8 cellular contexts compared by ENCODE assay signal in the genomic region with DNA sequence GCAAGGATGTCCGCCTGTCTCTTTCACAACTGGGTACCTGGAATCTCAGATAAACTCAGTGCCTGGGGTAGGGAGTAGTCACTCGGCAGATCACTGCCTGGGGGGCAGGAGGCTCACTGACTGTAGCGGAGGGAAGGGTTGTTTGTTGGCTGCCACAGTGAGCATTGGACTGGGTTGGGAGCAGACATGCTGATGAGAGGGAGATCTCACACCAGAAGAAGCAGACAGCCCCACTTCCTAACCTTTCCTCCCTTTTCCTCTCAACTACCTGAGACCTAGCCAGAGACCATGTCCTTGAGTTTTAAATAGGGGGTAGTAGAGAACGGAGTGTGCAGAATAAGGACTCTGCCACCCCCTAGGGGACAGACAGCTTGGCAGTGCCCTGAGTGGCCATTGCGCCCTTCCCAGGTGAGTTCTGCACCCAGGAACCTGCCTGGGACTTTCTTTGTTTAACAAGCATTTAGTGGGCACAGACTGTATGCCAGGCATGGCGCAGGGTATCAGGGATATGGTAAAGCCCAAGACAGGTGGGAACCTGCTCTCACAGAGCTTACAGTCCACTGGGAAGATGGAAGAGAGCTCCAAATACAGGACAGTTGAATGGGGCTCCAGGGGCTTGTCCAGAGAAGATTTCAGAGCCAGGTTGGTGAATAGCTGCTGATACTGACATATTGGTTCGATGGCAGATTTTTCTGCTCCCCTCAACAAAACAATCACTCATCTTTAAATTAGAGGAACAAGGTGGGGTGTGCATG.
DNase-seq lines count a peak whose midpoint lies in the region; ATAC-seq, FAIRE-seq and TF ChIP-seq lines count a peak whose summit lies in the region.

No MANE protein-coding gene starts in this region.

- TF ChIP-seq EP300 in Ishikawa (IDR thresholded peaks at IDR 0.05; ENCODE audit: borderline replicate concordance): no peak

- H3K4me3 Mint-ChIP-seq in CD4-positive, alpha-beta memory T cell: peak overlapping the region in 6 of 8 donors; percentile 17 to 60 (median 42)
- no peak overlapping the region for H3K4me3 Mint-ChIP-seq in activated CD8-positive, alpha-beta T cell treated with anti-CD3 and anti-CD28 coated beads for 36 hours

- H3K27me3 Mint-ChIP-seq in CD4-positive, alpha-beta memory T cell: no peaks in the 10 kb centered on the region
- no peaks in the 10 kb centered on the region for H3K27me3 Mint-ChIP-seq in activated CD8-positive, alpha-beta T cell treated with anti-CD3 and anti-CD28 coated beads for 36 hours

- no peaks in the 10 kb centered on the region for H3K27me3 ChIP-seq in CD4-positive, alpha-beta memory T cell (ENCODE audit: insufficient read depth, low read length)
- H3K27me3 ChIP-seq in hepatocyte (no peaks in the 10 kb centered on the region), small intestine (ENCODE audit: control insufficient read depth in 2 of 2, insufficient read depth in 2 of 2, low read length in 2 of 2) (no peaks in the 10 kb centered on the region)

- no peak overlapping the region for H3K4me3 ChIP-seq in CD4-positive, alpha-beta memory T cell (ENCODE audit: low read length in 2 of 2)
- H3K4me3 ChIP-seq in hepatocyte (no peak overlapping the region), small intestine (ENCODE audit: low read depth in 1 of 2, low read length in 2 of 2) (no peak overlapping the region)

- FAIRE-seq in small intestine (lab: Jason Lieb, UNC): no peak

- H3K27ac Mint-ChIP-seq in CD4-positive, alpha-beta memory T cell: peak overlapping the region in 3 of 7 donors; percentile 53 to 90 (median 79)
- H3K27ac Mint-ChIP-seq in activated CD8-positive, alpha-beta T cell treated with anti-CD3 and anti-CD28 coated beads for 36 hours: no peak overlapping the region

- intact Hi-C loops in CD4-positive, alpha-beta memory T cell (cut with micrococcal nuclease): loop anchor here (1.0 to 5.0 kb wide), 2 partner anchors 103 to 144 kb away; no protein-coding TSS in a partner anchor
- intact Hi-C loops in activated CD8-positive, alpha-beta T cell treated with anti-CD3 and anti-CD28 coated beads for 36 hours (cut with micrococcal nuclease): no loop called here

- H3K4me1 Mint-ChIP-seq in CD4-positive, alpha-beta memory T cell: peaks cover 60 to 92% (median 77%) of the 10 kb centered on the region in 4 donors
- H3K4me1 Mint-ChIP-seq in activated CD8-positive, alpha-beta T cell treated with anti-CD3 and anti-CD28 coated beads for 36 hours (ENCODE audit: low read depth): peaks cover 54% of the 10 kb centered on the region

- H3K9me2 ChIP-seq in hepatocyte (replicated peaks; ENCODE audit: insufficient read depth): no peaks in the 10 kb centered on the region

- CTCF ChIA-PET in CD4-positive, alpha-beta memory T cell (lab: Charles Lee; ENCODE audit: partially characterized antibody): interaction anchor here (1.0 to 10.5 kb wide), 12 partner anchors 11 to 274 kb away, joined by 3 to 106 read pairs (median 8); partner anchors contain the start of gene ZBTB16
- CTCF ChIA-PET in activated CD8-positive, alpha-beta T cell treated with anti-CD3 and anti-CD28 coated beads for 36 hours (lab: Charles Lee): interaction anchor here (0.9 to 6.7 kb wide), 11 partner anchors 8 to 186 kb away, joined by 3 to 58 read pairs (median 3); no protein-coding TSS in a partner anchor

- no peak overlapping the region for H2AFZ ChIP-seq in hepatocyte

- peaks cover 51% of the 10 kb centered on the region for H3K79me2 ChIP-seq in hepatocyte

- peak overlapping the region; percentile 62 for H3K4me2 ChIP-seq in hepatocyte

- H3K9me3 Mint-ChIP-seq in CD4-positive, alpha-beta memory T cell: peaks cover 0 to 1% (median 0%) of the 10 kb centered on the region in 8 donors
- H3K9me3 Mint-ChIP-seq in activated CD8-positive, alpha-beta T cell treated with anti-CD3 and anti-CD28 coated beads for 36 hours: no peaks in the 10 kb centered on the region

- DNase-seq in CD4-positive, alpha-beta memory T cell: no peak
- DNase-seq in activated CD8-positive, alpha-beta T cell treated with anti-CD3 and anti-CD28 coated beads for 36 hours: peak; percentile 55
- DNase-seq in hepatocyte (ENCODE audit: low spot score) (peak; percentile 46), small intestine (peak; percentile 80)

- no peaks in the 10 kb centered on the region for H4K20me1 ChIP-seq in hepatocyte (ENCODE audit: insufficient read depth, poor library complexity, severe bottlenecking)

- WGBS in hepatocyte (ENCODE audit: low lambda C conversion rate, missing lambda C conversion rate): 72% methylated on average over 7 of the region's 7 CpGs
- 51 to 75% (median 68%) methylated on average over 7 of the region's 7 CpGs for WGBS in small intestine, 3 donors

- POLR2A ChIA-PET in CD4-positive, alpha-beta memory T cell (lab: Charles Lee; ENCODE audit: partially characterized antibody): interaction anchor here (0.7 to 12.9 kb wide), 4 partner anchors 10 to 22 kb away, joined by 3 to 222 read pairs (median 66); no protein-coding TSS in a partner anchor
- POLR2A ChIA-PET in activated CD8-positive, alpha-beta T cell treated with anti-CD3 and anti-CD28 coated beads for 36 hours (lab: Charles Lee): interaction anchor here (0.9 kb wide), 1 partner anchor 120 kb away, joined by 3 read pairs; no protein-coding TSS in a partner anchor

- H3K27ac ChIP-seq in CD4-positive, alpha-beta memory T cell (ENCODE audit: low read depth, low read length): no peak overlapping the region
- peak overlapping the region; percentile 91 for H3K27ac ChIP-seq in hepatocyte
- H3K27ac ChIP-seq in small intestine (ENCODE audit: low read depth in 1 of 2, low read length in 1 of 2): peak overlapping the region; percentile 79 to 94

- no peak for ATAC-seq in activated CD8-positive, alpha-beta T cell treated with anti-CD3 and anti-CD28 coated beads for 36 hours
- ATAC-seq in GM18502 (IDR thresholded peaks at IDR 0.05; ENCODE audit: poor library complexity, unreplicated experiment) (no peak), HG02840 (IDR thresholded peaks at IDR 0.05; ENCODE audit: low FRiP score, unreplicated experiment) (no peak), HG02610 (IDR thresholded peaks at IDR 0.05; ENCODE audit: unreplicated experiment) (no peak)

- peaks cover 70% of the 10 kb centered on the region for H3K4me1 ChIP-seq in CD4-positive, alpha-beta memory T cell (ENCODE audit: insufficient read depth, low read length)
- H3K4me1 ChIP-seq in hepatocyte (ENCODE audit: insufficient read depth): peaks cover 49% of the 10 kb centered on the region
- H3K4me1 ChIP-seq in small intestine (ENCODE audit: control insufficient read depth in 2 of 2, insufficient read depth in 1 of 2, low read depth in 1 of 2, low read length in 1 of 2): peaks cover 20 to 21% of the 10 kb centered on the region in 2 donors

- no peaks in the 10 kb centered on the region for H3K36me3 ChIP-seq in CD4-positive, alpha-beta memory T cell (ENCODE audit: insufficient read depth, low read length)
- H3K36me3 ChIP-seq in hepatocyte (replicated peaks; ENCODE audit: insufficient read depth, low read depth) (no peaks in the 10 kb centered on the region), small intestine (ENCODE audit: control insufficient read depth in 2 of 2, insufficient read depth in 2 of 2, low read length in 2 of 2) (no peaks in the 10 kb centered on the region)

- H3K36me3 Mint-ChIP-seq in CD4-positive, alpha-beta memory T cell: no peaks in the 10 kb centered on the region
- no peaks in the 10 kb centered on the region for H3K36me3 Mint-ChIP-seq in activated CD8-positive, alpha-beta T cell treated with anti-CD3 and anti-CD28 coated beads for 36 hours (ENCODE audit: low read depth)

- peak; percentile 39 for TF ChIP-seq CTCF in activated CD8-positive, alpha-beta T cell treated with anti-CD3 and anti-CD28 coated beads for 36 hours (IDR thresholded peaks at IDR 0.05)
- TF ChIP-seq CTCF in hepatocyte (IDR thresholded peaks at IDR 0.05; ENCODE audit: poor library complexity): peak; percentile 53

- no peaks in the 10 kb centered on the region for H3K9me3 ChIP-seq in CD4-positive, alpha-beta memory T cell (ENCODE audit: control insufficient read depth in 1 of 2, low read length in 2 of 2)
- H3K9me3 ChIP-seq in hepatocyte (ENCODE audit: low read depth): no peaks in the 10 kb centered on the region
- H3K9me3 ChIP-seq in small intestine (ENCODE audit: control insufficient read depth, low read depth): no peaks in the 10 kb centered on the region

- peak; percentile 57 for TF ChIP-seq RAD21 in Ishikawa (IDR thresholded peaks at IDR 0.05; ENCODE audit: low read depth)

TF ChIP-seq in Ishikawa, 13 proteins besides CTCF, POLR2A, EP300 and RAD21:
- TF ChIP-seq MAX (IDR thresholded peaks at IDR 0.05) (no peak), TCF12 (IDR thresholded peaks at IDR 0.05; ENCODE audit: low read depth) (no peak), CREB1 (IDR thresholded peaks at IDR 0.05; ENCODE audit: low read depth) (no peak)
- TF ChIP-seq, protein P1, sequence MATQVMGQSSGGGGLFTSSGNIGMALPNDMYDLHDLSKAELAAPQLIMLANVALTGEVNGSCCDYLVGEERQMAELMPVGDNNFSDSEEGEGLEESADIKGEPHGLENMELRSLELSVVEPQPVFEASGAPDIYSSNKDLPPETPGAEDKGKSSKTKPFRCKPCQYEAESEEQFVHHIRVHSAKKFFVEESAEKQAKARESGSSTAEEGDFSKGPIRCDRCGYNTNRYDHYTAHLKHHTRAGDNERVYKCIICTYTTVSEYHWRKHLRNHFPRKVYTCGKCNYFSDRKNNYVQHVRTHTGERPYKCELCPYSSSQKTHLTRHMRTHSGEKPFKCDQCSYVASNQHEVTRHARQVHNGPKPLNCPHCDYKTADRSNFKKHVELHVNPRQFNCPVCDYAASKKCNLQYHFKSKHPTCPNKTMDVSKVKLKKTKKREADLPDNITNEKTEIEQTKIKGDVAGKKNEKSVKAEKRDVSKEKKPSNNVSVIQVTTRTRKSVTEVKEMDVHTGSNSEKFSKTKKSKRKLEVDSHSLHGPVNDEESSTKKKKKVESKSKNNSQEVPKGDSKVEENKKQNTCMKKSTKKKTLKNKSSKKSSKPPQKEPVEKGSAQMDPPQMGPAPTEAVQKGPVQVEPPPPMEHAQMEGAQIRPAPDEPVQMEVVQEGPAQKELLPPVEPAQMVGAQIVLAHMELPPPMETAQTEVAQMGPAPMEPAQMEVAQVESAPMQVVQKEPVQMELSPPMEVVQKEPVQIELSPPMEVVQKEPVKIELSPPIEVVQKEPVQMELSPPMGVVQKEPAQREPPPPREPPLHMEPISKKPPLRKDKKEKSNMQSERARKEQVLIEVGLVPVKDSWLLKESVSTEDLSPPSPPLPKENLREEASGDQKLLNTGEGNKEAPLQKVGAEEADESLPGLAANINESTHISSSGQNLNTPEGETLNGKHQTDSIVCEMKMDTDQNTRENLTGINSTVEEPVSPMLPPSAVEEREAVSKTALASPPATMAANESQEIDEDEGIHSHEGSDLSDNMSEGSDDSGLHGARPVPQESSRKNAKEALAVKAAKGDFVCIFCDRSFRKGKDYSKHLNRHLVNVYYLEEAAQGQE (IDR thresholded peaks at IDR 0.05; ENCODE audit: low read depth): no peak

Comparison
In these comparisons a context has a peak if more than half of its experiments do, and no peak if none do; other contexts are left out.
1. DNase-seq: peak in activated CD8-positive, alpha-beta T cell treated with anti-CD3 and anti-CD28 coated beads for 36 hours (single experiment), hepatocyte (single experiment) and small intestine (single experiment); none in CD4-positive, alpha-beta memory T cell (0 of 5).